Comparison of ENCODE assay signal across 18 cellular contexts in the genomic region with DNA sequence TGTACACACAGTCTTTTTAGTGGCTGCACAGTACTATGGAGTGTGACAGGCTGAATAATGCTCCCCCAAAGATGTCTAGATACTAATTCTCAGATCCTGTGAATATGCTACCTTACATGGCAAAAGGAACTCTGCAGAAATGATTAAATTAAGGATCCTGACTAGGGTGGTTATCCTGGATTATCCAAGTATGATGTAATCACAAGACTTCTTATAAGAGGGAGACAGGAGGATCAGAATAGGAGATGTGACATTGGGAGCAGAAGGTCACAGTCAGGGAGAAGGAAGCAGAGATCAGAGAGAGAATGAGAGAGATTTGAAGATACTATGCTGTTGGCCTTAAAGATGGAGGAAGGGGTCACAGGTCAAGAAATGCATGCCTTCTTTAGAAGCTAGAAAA.
"Had no signal": no experiment of that assay in that cellular context is flagged by ENCODE, and none has a peak within 500 bp of the region (broad histone marks: within the 10 kb centered on the region; RNA-seq: fewer than 3 reads in every experiment).

No MANE protein-coding gene starts in this region.

- ATAC-seq: activated T-cell treated with anti-CD3 and anti-CD28 coated beads, Interleukin-2, amount 50 U/mL, for 4 hours; pancreas had no signal

- H3K27ac Mint-ChIP-seq: activated CD4-positive, alpha-beta memory T cell treated with anti-CD3 and anti-CD28 coated beads for 36 hours; activated naive CD8-positive, alpha-beta T cell treated with anti-CD3 and anti-CD28 coated beads for 36 hours; T-helper 2 cell treated with Interferon-gamma antibody and Interleukin-4, amounts not matched to agents 5 μg/mL and 100 μg/mL, for 36 hours had no signal

- FAIRE-seq: pancreas, urothelium cell line had no signal

- H3K9me3 Mint-ChIP-seq: activated CD4-positive, alpha-beta memory T cell treated with anti-CD3 and anti-CD28 coated beads for 36 hours; activated naive CD8-positive, alpha-beta T cell treated with anti-CD3 and anti-CD28 coated beads for 36 hours; activated T-cell treated with anti-CD3 and anti-CD28 coated beads, Interleukin-2, amount 50 U/mL, for 4 hours; brain; T-helper 2 cell treated with Interferon-gamma antibody and Interleukin-4, amounts not matched to agents 5 μg/mL and 100 μg/mL, for 36 hours had no signal

- H3K27me3 ChIP-seq: pancreas, sigmoid colon, spleen, tibial artery had no signal

- H3K27me3 Mint-ChIP-seq: activated CD4-positive, alpha-beta memory T cell treated with anti-CD3 and anti-CD28 coated beads for 36 hours; activated naive CD8-positive, alpha-beta T cell treated with anti-CD3 and anti-CD28 coated beads for 36 hours had no signal

- H3K4me1 ChIP-seq: pancreas, sigmoid colon, tibial artery had no signal

- DNase-seq: activated CD4-positive, alpha-beta memory T cell treated with anti-CD3 and anti-CD28 coated beads for 36 hours; activated CD4-positive, CD25-positive, alpha-beta regulatory T cell; activated gamma-delta T cell; activated naive CD8-positive, alpha-beta T cell treated with anti-CD3 and anti-CD28 coated beads for 36 hours; activated T-cell treated with anti-CD3 and anti-CD28 coated beads, Interleukin-2, amount 50 U/mL, for 4 hours; central memory CD4-positive, alpha-beta T cell; cortex of kidney; effector CD4-positive, alpha-beta T cell; foreskin melanocyte; head of caudate nucleus; pancreas; sigmoid colon; spleen; stimulated activated CD4-positive, alpha-beta T cell treated with anti-CD3 and anti-CD28 coated beads, Interleukin-1b, Interleukin-23, amount 100 ng/mL, for 48 hours; tibial artery had no signal

- H3K4me3 Mint-ChIP-seq: activated CD4-positive, alpha-beta memory T cell treated with anti-CD3 and anti-CD28 coated beads for 36 hours; activated naive CD8-positive, alpha-beta T cell treated with anti-CD3 and anti-CD28 coated beads for 36 hours; activated T-cell treated with anti-CD3 and anti-CD28 coated beads, Interleukin-2, amount 50 U/mL, for 4 hours; brain; T-helper 2 cell treated with Interferon-gamma antibody and Interleukin-4, amounts not matched to agents 5 μg/mL and 100 μg/mL, for 36 hours had no signal

- H3K9me3 ChIP-seq: pancreas, sigmoid colon, spleen, tibial artery had no signal

- H3K27ac ChIP-seq: pancreas, sigmoid colon, spleen, tibial artery had no signal

- H3K4me3 ChIP-seq: pancreas, sigmoid colon, spleen, tibial artery had no signal

- H3K36me3 ChIP-seq: pancreas, sigmoid colon, tibial artery had no signal
